Comparison of ENCODE assay signal across 9 cellular contexts in the genomic region with DNA sequence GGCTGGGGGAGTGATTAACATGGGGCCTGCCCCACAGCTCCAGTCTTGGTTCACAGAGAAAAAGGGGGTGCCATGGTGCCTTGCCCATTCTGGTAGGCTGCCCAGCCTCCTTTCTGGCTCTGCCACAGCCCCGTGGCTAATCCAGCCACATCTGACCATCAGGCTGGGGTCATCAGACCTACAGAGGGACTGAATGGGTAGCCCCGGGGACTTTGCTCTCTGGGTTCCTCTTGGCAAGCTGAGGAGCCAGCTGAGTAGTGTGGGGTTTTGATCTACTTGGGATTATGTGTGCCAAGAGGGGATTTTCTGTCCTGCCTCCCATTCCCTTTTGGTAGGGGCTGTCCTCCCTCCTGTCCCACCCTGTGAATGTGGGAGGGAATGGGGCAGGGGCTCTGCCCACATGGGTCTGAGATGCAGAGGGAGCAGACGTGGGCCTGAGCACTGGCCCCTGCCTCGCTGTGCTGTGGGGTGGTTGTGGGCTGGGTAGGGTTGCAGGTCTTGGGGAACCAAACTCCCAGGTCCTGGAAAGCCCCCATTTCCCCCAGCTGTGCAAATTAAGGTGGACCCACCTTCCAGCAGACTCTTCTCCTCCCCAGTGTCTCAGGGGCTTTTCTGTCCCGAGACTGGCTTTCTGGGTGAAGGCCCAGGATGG. TPM values are rescaled to one million over a fixed set of nuclear protein-coding genes. Genes with fewer than 3 reads are reported as not detected.
DNase-seq lines count a peak whose midpoint lies in the region; ATAC-seq and TF ChIP-seq lines count a peak whose summit lies in the region.
"Had no signal": no experiment of that assay in that cellular context is flagged by ENCODE, and none has a peak within 500 bp of the region (broad histone marks: within the 10 kb centered on the region; RNA-seq: fewer than 3 reads in every experiment).

No MANE protein-coding gene starts in this region.

- H3K4me3 Mint-ChIP-seq in naive thymus-derived CD4-positive, alpha-beta T cell, result peak overlapping the region; percentile 69 to 91 (median 80)

- H3K4me1 Mint-ChIP-seq in naive thymus-derived CD4-positive, alpha-beta T cell, result peaks cover 15 to 81% (median 65%) of the 10 kb centered on the region in 7 donors

- peak; percentile 2 for ATAC-seq in GM21447 (IDR thresholded peaks at IDR 0.05; ENCODE audit: unreplicated experiment)
- ATAC-seq in naive thymus-derived CD4-positive, alpha-beta T cell, result peak; percentile 18
- ATAC-seq in HG03354 (IDR thresholded peaks at IDR 0.05; ENCODE audit: poor library complexity, severe bottlenecking, unreplicated experiment), result no peak
- ATAC-seq: heart right ventricle had no signal

- DNase-seq in GM12864 (ENCODE audit: low read depth) (no peak), OCI-LY7 (ENCODE audit: low spot score) (no peak), HK-2 (ENCODE audit: unreplicated experiment) (no peak), anterior cingulate cortex (lab: John Stamatoyannopoulos, UW) (no peak), esophagus muscularis mucosa (ENCODE audit: extremely low spot score) (no peak)
- DNase-seq in naive thymus-derived CD4-positive, alpha-beta T cell, result no peak

- BruUV-seq in OCI-LY7 (replicated peaks; lab: Mats Ljungman, UMichigan), result no TSS peak

- H3K9me3 ChIP-seq in OCI-LY7 (ENCODE audit: low read length) (no peaks in the 10 kb centered on the region), esophagus muscularis mucosa (no peaks in the 10 kb centered on the region)
- no peaks in the 10 kb centered on the region for H3K9me3 ChIP-seq in naive thymus-derived CD4-positive, alpha-beta T cell (ENCODE audit: control insufficient read depth in 2 of 3, low read length in 3 of 3)
- H3K9me3 ChIP-seq: heart right ventricle had no signal

- H3K27ac ChIP-seq in OCI-LY7 (ENCODE audit: low read depth, low read length, poor library complexity, severe bottlenecking), result no peak overlapping the region
- peak overlapping the region; percentile 70 for H3K27ac ChIP-seq in naive thymus-derived CD4-positive, alpha-beta T cell (ENCODE audit: low read depth, low read length)
- H3K27ac ChIP-seq in esophagus muscularis mucosa (replicated peaks in 1 of 4), result no peak overlapping the region

- no peak for TF ChIP-seq EP300 in esophagus muscularis mucosa (IDR thresholded peaks at IDR 0.05)

- H3K4me2 ChIP-seq in OCI-LY7 (ENCODE audit: low read length), result peak overlapping the region; percentile 42; the same call in 1 of the 2 replicates

- POLR2A ChIA-PET in OCI-LY7 (lab: Charles Lee), result interaction anchor here (1.0 to 1.6 kb wide), 2 partner anchors 14 to 32 kb away, joined by 4 read pairs; a partner anchor contains a TSS
- POLR2A ChIA-PET in naive thymus-derived CD4-positive, alpha-beta T cell (lab: Charles Lee), result interaction anchor here (1.2 to 5.3 kb wide), 6 partner anchors 10 to 23 kb away, joined by 3 to 47 read pairs (median 8); no protein-coding TSS in a partner anchor

- peak overlapping the region; percentile 78; the same call in 1 of the 2 replicates for H2AFZ ChIP-seq in OCI-LY7 (ENCODE audit: low read length)

- peak overlapping the region; percentile 87 to 98 (median 95) for H3K27ac Mint-ChIP-seq in naive thymus-derived CD4-positive, alpha-beta T cell

- intact Hi-C loops in OCI-LY7 (cut with micrococcal nuclease; ENCODE audit: unreplicated experiment), result no loop called here
- intact Hi-C loops in naive thymus-derived CD4-positive, alpha-beta T cell (cut with micrococcal nuclease), result loop anchor here (1.0 to 10.0 kb wide), 5 partner anchors 12 to 1247 kb away; a partner anchor contains a TSS
- intact Hi-C loops in esophagus muscularis mucosa (cut with DNase I), result no loop called here

- no peaks in the 10 kb centered on the region for H3K27me3 Mint-ChIP-seq in naive thymus-derived CD4-positive, alpha-beta T cell

- H3K36me3 ChIP-seq in OCI-LY7 (ENCODE audit: insufficient read depth, low read length) (no peaks in the 10 kb centered on the region), esophagus muscularis mucosa (peaks cover 0 to 12% (median 5%) of the 10 kb centered on the region in 4 donors)
- H3K36me3 ChIP-seq in naive thymus-derived CD4-positive, alpha-beta T cell (ENCODE audit: control insufficient read depth in 2 of 3, insufficient read depth in 3 of 3, low read length in 3 of 3), result no peaks in the 10 kb centered on the region

- no peak for TF ChIP-seq POLR2A in esophagus muscularis mucosa (IDR thresholded peaks at IDR 0.05; ENCODE audit: low read depth)

- H3K9me2 ChIP-seq in OCI-LY7 (ENCODE audit: insufficient read depth, low read length), result no peaks in the 10 kb centered on the region

- TF ChIP-seq CTCF in GM12864 (IDR thresholded peaks at IDR 0.05; ENCODE audit: low read depth, low read length, missing control alignments), result no peak
- no peak for TF ChIP-seq CTCF in OCI-LY7 (conservative IDR thresholded peaks at IDR 0.05; ENCODE audit: low read length)
- no peak for TF ChIP-seq CTCF in esophagus muscularis mucosa (IDR thresholded peaks at IDR 0.05)

- H3K9me3 Mint-ChIP-seq in naive thymus-derived CD4-positive, alpha-beta T cell, result no peaks in the 10 kb centered on the region

- no peaks in the 10 kb centered on the region for H3K27me3 ChIP-seq in naive thymus-derived CD4-positive, alpha-beta T cell (ENCODE audit: control insufficient read depth in 2 of 2, insufficient read depth in 2 of 2, low read length in 2 of 2)
- no peaks in the 10 kb centered on the region for H3K27me3 ChIP-seq in esophagus muscularis mucosa
- H3K27me3 ChIP-seq: heart right ventricle had no signal

- H3K4me3 ChIP-seq in GM12864 (ENCODE audit: low read depth, low read length) (peak overlapping the region; percentile 0; the same call in 1 of the 2 replicates), OCI-LY7 (ENCODE audit: low read depth, low read length, poor library complexity, severe bottlenecking) (peak overlapping the region; percentile 15), esophagus muscularis mucosa (no peak overlapping the region)
- peak overlapping the region; percentile 54 for H3K4me3 ChIP-seq in naive thymus-derived CD4-positive, alpha-beta T cell (ENCODE audit: low read length)
- H3K4me3 ChIP-seq: heart right ventricle had no signal

- no peaks in the 10 kb centered on the region for H4K20me1 ChIP-seq in OCI-LY7 (ENCODE audit: insufficient read depth, low read length)

- peaks cover 41% of the 10 kb centered on the region for H3K4me1 ChIP-seq in OCI-LY7 (ENCODE audit: insufficient read depth, low read length, poor library complexity, severe bottlenecking)
- peaks cover 37 to 38% of the 10 kb centered on the region in 2 donors for H3K4me1 ChIP-seq in naive thymus-derived CD4-positive, alpha-beta T cell (ENCODE audit: control insufficient read depth in 2 of 2, insufficient read depth in 2 of 2, low read length in 2 of 2)
- peaks cover 49 to 79% (median 71%) of the 10 kb centered on the region in 4 donors for H3K4me1 ChIP-seq in esophagus muscularis mucosa

- CTCF ChIA-PET in OCI-LY7 (lab: Charles Lee; ENCODE audit: unreplicated experiment), result no interaction called here
- CTCF ChIA-PET in naive thymus-derived CD4-positive, alpha-beta T cell (lab: Charles Lee), result interaction anchor here (1.3 to 2.1 kb wide), 2 partner anchors 14 to 25 kb away, joined by 3 to 11 read pairs; no protein-coding TSS in a partner anchor

- WGBS in esophagus muscularis mucosa, result 72% methylated on average over 5 of the region's 5 CpGs

- H3K36me3 Mint-ChIP-seq in naive thymus-derived CD4-positive, alpha-beta T cell, result peaks cover 0 to 26% (median 5%) of the 10 kb centered on the region in 5 donors

- no peaks in the 10 kb centered on the region for H3K79me2 ChIP-seq in OCI-LY7 (ENCODE audit: insufficient read depth, low read depth, low read length)

RNA-seq across cellular contexts. Expression of a gene that starts 32.0 kb away (rescaled TPM):
- 1.2 and 1.8 TPM in 2 replicates for total RNA-seq in OCI-LY7 (2014; rRNA removed; shearing (Covaris generic))
- 3.4 and 6.4 TPM in 2 replicates for total RNA-seq in OCI-LY7 (2022)
- total RNA-seq in naive thymus-derived CD4-positive, alpha-beta T cell, result 100 to 1,000 TPM in 1 of 5 experiments, 10 to 100 TPM in 4; 37.0 to 319 (median 57.2) TPM
- 10 to 100 TPM; 36.4 to 63.1 TPM for polyA plus RNA-seq in naive thymus-derived CD4-positive, alpha-beta T cell
- 10 to 100 TPM; 11.0 to 20.6 (median 16.3) TPM for total RNA-seq in esophagus muscularis mucosa

Comparison
In these comparisons a context has a peak if more than half of its experiments do, and no peak if none do; other contexts are left out.
1. H3K4me3 ChIP-seq: peak in GM12864 (single experiment), OCI-LY7 (single experiment) and naive thymus-derived CD4-positive, alpha-beta T cell (single experiment); none in esophagus muscularis mucosa (0 of 4).
2. intact Hi-C loops: an anchor here in naive thymus-derived CD4-positive, alpha-beta T cell (1.0 to 10.0 kb wide); none called in OCI-LY7 and esophagus muscularis mucosa.